8 cellular contexts compared by ENCODE assay signal in the genomic region with DNA sequence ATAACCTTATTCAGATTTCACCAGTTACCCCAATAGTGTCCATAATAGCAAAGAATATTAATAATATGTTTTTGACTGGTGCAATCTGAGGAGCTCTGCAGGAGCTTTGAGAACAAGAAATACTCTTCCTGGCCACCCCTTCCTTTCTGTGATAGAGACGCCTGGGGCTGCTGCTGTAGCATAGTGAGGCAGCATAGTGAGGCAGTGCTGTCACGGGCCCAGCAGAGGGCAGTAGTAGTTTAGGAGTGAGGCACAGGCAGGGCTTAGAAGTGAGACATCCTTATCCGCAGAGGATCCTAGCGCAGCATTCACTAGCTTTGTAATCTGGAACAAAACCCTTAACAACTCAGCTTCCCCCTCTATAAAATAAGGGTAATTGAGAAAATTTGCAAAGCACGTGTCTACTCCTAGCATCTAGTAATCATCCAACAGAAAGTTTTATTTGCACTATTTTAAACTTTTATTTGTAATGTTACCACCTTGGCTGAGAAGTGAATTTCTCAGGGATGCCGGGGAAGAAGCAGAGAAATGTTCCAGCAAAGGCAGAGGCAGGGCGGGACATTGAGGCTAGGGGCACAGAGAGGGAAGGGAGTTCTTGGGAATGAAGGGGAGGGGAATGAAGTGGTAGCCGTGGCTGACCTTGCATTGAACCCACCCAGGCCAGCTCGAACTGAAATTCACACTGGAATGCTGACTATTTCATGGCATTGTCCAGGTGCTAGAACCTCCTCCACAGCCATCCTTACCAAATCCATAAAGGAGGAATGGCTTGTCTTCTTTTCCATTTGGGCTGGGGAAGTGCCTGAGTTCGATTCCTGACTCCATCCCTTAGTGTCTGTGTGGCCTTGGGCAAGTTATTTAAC.
A peak's percentile ranks its signal among the peaks of the same experiment; 100 is the strongest.
DNase-seq lines count a peak whose midpoint lies in the region; ATAC-seq and TF ChIP-seq lines count a peak whose summit lies in the region.

No MANE protein-coding gene starts in this region.

- H3K27ac ChIP-seq in DOHH2 (ENCODE audit: low read depth, low read length) = no peak overlapping the region
- no peak overlapping the region for H3K27ac ChIP-seq in Karpas-422 (ENCODE audit: low read length)

- peak; percentile 88 for TF ChIP-seq CTCF in DOHH2 (IDR thresholded peaks at IDR 0.05; ENCODE audit: low read depth, low read length, poor library complexity, severe bottlenecking)
- peak; percentile 97 for TF ChIP-seq CTCF in fibroblast of the aortic adventitia (IDR thresholded peaks at IDR 0.05; ENCODE audit: insufficient read depth, low read length)

- no peaks in the 10 kb centered on the region for H3K27me3 ChIP-seq in DOHH2 (ENCODE audit: control insufficient read depth, low read length)
- H3K27me3 ChIP-seq in Karpas-422 (ENCODE audit: low read length) = no peaks in the 10 kb centered on the region

- H3K4me3 ChIP-seq in DOHH2 (ENCODE audit: low read length) (no peak overlapping the region), Karpas-422 (ENCODE audit: low read length) (no peak overlapping the region), fibroblast of the aortic adventitia (ENCODE audit: low read depth, low read length) (no peak overlapping the region)

- no peaks in the 10 kb centered on the region for H4K20me1 ChIP-seq in DOHH2 (ENCODE audit: control insufficient read depth, insufficient read depth, low read depth, low read length)
- H4K20me1 ChIP-seq in Karpas-422 (ENCODE audit: insufficient read depth, low read depth, low read length) = no peaks in the 10 kb centered on the region

- H3K9me3 ChIP-seq in DOHH2 (ENCODE audit: control insufficient read depth, insufficient read depth, low read length) (no peaks in the 10 kb centered on the region), Karpas-422 (ENCODE audit: low read length) (no peaks in the 10 kb centered on the region)

- no peaks in the 10 kb centered on the region for H3K36me3 ChIP-seq in DOHH2 (ENCODE audit: control insufficient read depth, low read length)
- no peaks in the 10 kb centered on the region for H3K36me3 ChIP-seq in Karpas-422 (ENCODE audit: insufficient read depth, low read length)

- H3K79me2 ChIP-seq in DOHH2 (ENCODE audit: control insufficient read depth, low read length) = no peaks in the 10 kb centered on the region
- H3K79me2 ChIP-seq in Karpas-422 (ENCODE audit: low read length) = no peaks in the 10 kb centered on the region

- H3F3A ChIP-seq in DOHH2 (ENCODE audit: control insufficient read depth, insufficient read depth) = no peaks in the 10 kb centered on the region

- H3K9me2 ChIP-seq in DOHH2 (replicated peaks; ENCODE audit: control insufficient read depth, low read length) = no peaks in the 10 kb centered on the region
- no peaks in the 10 kb centered on the region for H3K9me2 ChIP-seq in Karpas-422 (replicated peaks; ENCODE audit: insufficient read depth, low read length)

- ATAC-seq in GM21737 (IDR thresholded peaks at IDR 0.05; ENCODE audit: unreplicated experiment) = peak; percentile 82

- H2AFZ ChIP-seq in Karpas-422 (ENCODE audit: low read length) = no peak overlapping the region

- no peak overlapping the region for H3K4me2 ChIP-seq in DOHH2 (ENCODE audit: low read length)
- no peak overlapping the region for H3K4me2 ChIP-seq in Karpas-422 (ENCODE audit: low read depth, low read length, poor library complexity, severe bottlenecking)

- DNase-seq in Karpas-422 = peak; percentile 92
- peak; percentile 83 for DNase-seq in RKO (ENCODE audit: low spot score)
- DNase-seq in activated T-helper 1 cell treated with Interleukin-2 at 50 U/mL for 16 hours (ENCODE audit: low read depth) = peak; percentile 30
- DNase-seq in fibroblast of the aortic adventitia (ENCODE audit: low read depth) = peak; percentile 78
- peak; percentile 48 for DNase-seq in non-pigmented ciliary epithelial cell (ENCODE audit: low read depth)
- peak; percentile 94 for DNase-seq in superior temporal gyrus (ENCODE audit: extremely low spot score)

- no peaks in the 10 kb centered on the region for H3K4me1 ChIP-seq in DOHH2 (ENCODE audit: control insufficient read depth, low read length)
- peaks cover 13% of the 10 kb centered on the region for H3K4me1 ChIP-seq in Karpas-422 (ENCODE audit: low read length)

- no peak overlapping the region for H3K9ac ChIP-seq in Karpas-422 (ENCODE audit: low read length)

Comparison
In these comparisons a context has a peak if more than half of its experiments do, and no peak if none do; other contexts are left out.
1. DNase-seq: peak in every context shown above with its lines; median percentile 94 in superior temporal gyrus; 92 in Karpas-422; 83 in RKO; 78 in fibroblast of the aortic adventitia; 48 in non-pigmented ciliary epithelial cell; 30 in activated T-helper 1 cell treated with Interleukin-2 at 50 U/mL for 16 hours.